In genomic region chr6:166262738-166263515, GRCh38 we compare ENCODE assay signal across 21 cellular contexts. TPM values are rescaled to one million over a fixed set of nuclear protein-coding genes. Genes with fewer than 3 reads are reported as not detected.
"Had no signal": no experiment of that assay in that cellular context is flagged by ENCODE, and none has a peak within 500 bp of the region (broad histone marks: within the 10 kb centered on the region; RNA-seq: fewer than 3 reads in every experiment).

No MANE protein-coding gene starts in this region.

- H3K9me3 Mint-ChIP-seq: central memory CD8-positive, alpha-beta T cell; memory B cell; natural killer cell treated with Interleukin-12 subunit alpha and Interleukin-12 subunit beta and Interleukin-15 and Interleukin-18, amount 100 ng/mL, for 72 hours; stimulated activated naive CD8-positive, alpha-beta T cell treated with anti-CD3 and anti-CD28 coated beads, Interleukin-15, amount 100 ng/mL, for 72 hours had no signal

- H3K27me3 Mint-ChIP-seq: central memory CD8-positive, alpha-beta T cell; memory B cell had no signal

- H3K27ac Mint-ChIP-seq: memory B cell; natural killer cell treated with Interleukin-12 subunit alpha and Interleukin-12 subunit beta and Interleukin-15 and Interleukin-18, amount 100 ng/mL, for 72 hours had no signal

- H3K27me3 ChIP-seq: brain microvascular endothelial cell, testis, upper lobe of right lung had no signal

- H3K4me1 ChIP-seq: esophagus squamous epithelium, psoas muscle, testis had no signal

- DNase-seq: activated CD4-positive, alpha-beta T cell treated with anti-CD3 and anti-CD28 coated beads, Interleukin-2, amount 50 U/mL, for 4 hours; activated CD4-positive, CD25-positive, alpha-beta regulatory T cell treated with anti-CD3 and anti-CD28 coated beads, Interleukin-2, amount 50 U/mL, for 72 hours; activated naive CD4-positive, alpha-beta T cell; activated T-cell treated with anti-CD3 and anti-CD28 coated beads for 4 hours; anterior cingulate cortex; brain microvascular endothelial cell; effector CD4-positive, alpha-beta T cell; esophagus squamous epithelium; glutamatergic neuron; hypothalamus; left ventricle myocardium superior; psoas muscle; stimulated activated naive CD8-positive, alpha-beta T cell treated with anti-CD3 and anti-CD28 coated beads, Interleukin-15, amount 100 ng/mL, for 72 hours; T1000; testis; upper lobe of right lung had no signal

- H3K36me3 ChIP-seq: brain microvascular endothelial cell, esophagus squamous epithelium, upper lobe of right lung had no signal

- ATAC-seq: left ventricle myocardium superior; natural killer cell treated with Interleukin-12 subunit alpha and Interleukin-12 subunit beta and Interleukin-15 and Interleukin-18, amount 100 ng/mL, for 72 hours; psoas muscle; sciatic nerve; stimulated activated naive CD8-positive, alpha-beta T cell treated with anti-CD3 and anti-CD28 coated beads, Interleukin-15, amount 100 ng/mL, for 72 hours; upper lobe of right lung had no signal

- H3K4me3 ChIP-seq: coronary artery, esophagus squamous epithelium, psoas muscle, testis, upper lobe of right lung had no signal

- H3K4me3 Mint-ChIP-seq: central memory CD8-positive, alpha-beta T cell; memory B cell; natural killer cell treated with Interleukin-12 subunit alpha and Interleukin-12 subunit beta and Interleukin-15 and Interleukin-18, amount 100 ng/mL, for 72 hours; stimulated activated naive CD8-positive, alpha-beta T cell treated with anti-CD3 and anti-CD28 coated beads, Interleukin-15, amount 100 ng/mL, for 72 hours had no signal

- H3K27ac ChIP-seq: brain microvascular endothelial cell, coronary artery, esophagus squamous epithelium, psoas muscle, testis, upper lobe of right lung had no signal

- H3K9me3 ChIP-seq: esophagus squamous epithelium, psoas muscle, testis, upper lobe of right lung had no signal

- H3K36me3 Mint-ChIP-seq: memory B cell; natural killer cell treated with Interleukin-12 subunit alpha and Interleukin-12 subunit beta and Interleukin-15 and Interleukin-18, amount 100 ng/mL, for 72 hours had no signal

RNA-seq across cellular contexts. Expression of gene PRR18, which starts 45.3 kb away (rescaled TPM):
- total RNA-seq: esophagus squamous epithelium; left ventricle myocardium superior; natural killer cell treated with Interleukin-12 subunit alpha and Interleukin-12 subunit beta and Interleukin-15 and Interleukin-18, amount 100 ng/mL, for 72 hours; psoas muscle; sciatic nerve; upper lobe of right lung had no signal
